2 cellular contexts compared by ENCODE assay signal in genomic region chr4:165992263-165992662, GRCh38.
TF ChIP-seq lines count a peak whose summit lies in the region.

No MANE protein-coding gene starts in this region.

TF ChIP-seq in SK-N-SH, 30 proteins besides CTCF, POLR2A, EP300 and RAD21 (continued from another document):
- TF ChIP-seq IRF3 (IDR thresholded peaks at IDR 0.05; ENCODE audit: low read depth, low read length) (no peak), POLR2AphosphoS5 (IDR thresholded peaks at IDR 0.05; ENCODE audit: low read depth, low read length) (no peak), RCOR1 (IDR thresholded peaks at IDR 0.05; ENCODE audit: low read length) (no peak)

TF ChIP-seq in SK-N-SH treated with all-trans-retinoic acid at 6 μM for 48 hours, 23 proteins besides CTCF, POLR2A, EP300 and RAD21 (continued from another document):
- TF ChIP-seq POU6F1 (CRISPR knock-in tag; IDR thresholded peaks at IDR 0.05; ENCODE audit: borderline replicate concordance, low read depth): no peak
- TF ChIP-seq BACH2 (CRISPR knock-in tag; IDR thresholded peaks at IDR 0.05; ENCODE audit: borderline replicate concordance): no peak
- no peak for TF ChIP-seq CSRNP3 (CRISPR knock-in tag; IDR thresholded peaks at IDR 0.05)
- TF ChIP-seq PPARA (CRISPR knock-in tag; IDR thresholded peaks at IDR 0.05; ENCODE audit: borderline replicate concordance): no peak
- no peak for TF ChIP-seq GLIS3 (CRISPR knock-in tag; IDR thresholded peaks at IDR 0.05)
